ENCODE assay signal across 9 cellular contexts in the genomic region with DNA sequence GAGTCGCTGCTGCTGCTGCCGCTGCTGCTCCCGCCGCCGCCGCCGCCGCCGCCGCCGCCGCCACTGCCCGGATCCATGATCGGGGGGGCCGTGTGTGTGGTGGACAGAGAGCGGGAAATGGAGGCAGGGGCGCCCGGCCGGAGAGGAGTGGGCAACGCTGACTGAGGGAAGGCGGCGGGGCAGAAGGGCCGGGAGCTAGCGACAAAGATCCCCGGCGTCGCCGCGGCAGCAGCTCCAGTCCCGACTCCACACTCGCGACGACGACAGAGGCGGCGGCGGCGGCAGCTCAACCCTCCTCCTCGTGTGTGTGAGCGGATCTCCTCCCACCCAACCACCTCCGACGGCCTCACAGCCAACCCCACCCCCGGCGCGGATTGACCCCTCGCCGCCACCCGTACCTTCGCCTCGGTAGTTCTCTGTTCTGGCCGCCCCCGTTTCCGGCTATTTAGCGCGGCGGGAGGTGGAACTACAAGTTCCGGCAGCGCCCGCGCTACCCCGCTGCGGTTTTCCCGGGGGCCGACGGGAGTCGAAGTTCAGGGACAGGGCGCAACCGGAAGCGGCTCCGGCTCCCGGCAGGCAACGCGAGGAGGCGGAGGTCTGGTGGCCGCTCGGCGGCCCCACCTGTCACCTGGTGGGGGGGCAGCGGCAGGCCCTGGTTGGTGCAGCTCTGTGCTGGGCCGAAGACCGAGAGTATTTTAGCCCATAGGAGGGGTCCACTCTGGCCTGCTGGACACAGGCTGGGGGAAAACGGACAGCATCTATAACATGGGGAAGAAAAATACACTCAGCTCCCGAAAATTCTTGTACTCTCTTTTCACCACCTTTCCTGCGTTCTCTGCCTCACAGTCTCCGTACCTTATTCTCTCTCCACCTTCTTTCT. TPM values are rescaled to one million over a fixed set of nuclear protein-coding genes. Genes with fewer than 3 reads are reported as not detected.
DNase-seq lines count a peak whose midpoint lies in the region; ATAC-seq, FAIRE-seq and TF ChIP-seq lines count a peak whose summit lies in the region.
"Had no signal": no experiment of that assay in that cellular context is flagged by ENCODE, and none has a peak within 500 bp of the region (broad histone marks: within the 10 kb centered on the region; RNA-seq: fewer than 3 reads in every experiment).

Gene GSPT1 (minus strand): TSS at position 313 of the 880 bp plus-strand sequence. CDS start 236 bp downstream, at position 77.

- peak within 1 kb of the TSS; percentile 77 for H3K4me3 ChIP-seq in WI38 (ENCODE audit: low read depth, low read length)
- peak within 1 kb of the TSS; percentile 86 for H3K4me3 ChIP-seq in bronchial epithelial cell (ENCODE audit: low read depth, low read length)
- peak within 1 kb of the TSS; percentile 67 for H3K4me3 ChIP-seq in smooth muscle cell

- H3K79me2 ChIP-seq in smooth muscle cell (ENCODE audit: low read depth), result peaks cover 41% of the 10 kb centered on the region

- DNase-seq in AG08395 (ENCODE audit: low spot score), result peak; percentile 95
- DNase-seq in NCI-H2227 treated with DMSO at 0.1 percent for 48 hours (lab: John Stamatoyannopoulos, UW), result peak; percentile 97
- DNase-seq in bronchial epithelial cell (ENCODE audit: low read depth), result peak; percentile 92
- peak; percentile 97 for DNase-seq in iPS-NIHi11 (ENCODE audit: low spot score)
- DNase-seq in smooth muscle cell (lab: John Stamatoyannopoulos, UW; ENCODE audit: unreplicated experiment), result peak; percentile 94

- ATAC-seq in GM18873 (IDR thresholded peaks at IDR 0.05; ENCODE audit: low FRiP score, unreplicated experiment), result peak; percentile 67
- ATAC-seq in HG03139 (IDR thresholded peaks at IDR 0.05; ENCODE audit: unreplicated experiment), result peak; percentile 80

- H2AFZ ChIP-seq in smooth muscle cell (ENCODE audit: low read depth), result peak within 1 kb of the TSS; percentile 90

- H3K9me3 ChIP-seq in smooth muscle cell (replicated peaks; ENCODE audit: low read depth), result no peaks in the 10 kb centered on the region

- H3K4me2 ChIP-seq in smooth muscle cell, result peak within 1 kb of the TSS; percentile 98

- peaks cover 22% of the 10 kb centered on the region for H3K4me1 ChIP-seq in smooth muscle cell (ENCODE audit: low read depth)

- H3K9ac ChIP-seq in smooth muscle cell (ENCODE audit: low read depth), result peak within 1 kb of the TSS; percentile 88

- TF ChIP-seq CTCF in WI38 (IDR thresholded peaks at IDR 0.05; ENCODE audit: low read depth, low read length), result no peak
- no peak for TF ChIP-seq CTCF in bronchial epithelial cell (IDR thresholded peaks at IDR 0.05; ENCODE audit: insufficient read depth, low read length, severe bottlenecking)
- TF ChIP-seq CTCF in smooth muscle cell (IDR thresholded peaks at IDR 0.05; ENCODE audit: borderline replicate concordance, insufficient read depth, poor library complexity, severe bottlenecking), result no peak

- H4K20me1 ChIP-seq in smooth muscle cell (ENCODE audit: low read depth), result peaks cover 38% of the 10 kb centered on the region

- H3K36me3 ChIP-seq in bronchial epithelial cell (ENCODE audit: control insufficient read depth, insufficient read depth, low read length) (no peaks in the 10 kb centered on the region), smooth muscle cell (ENCODE audit: low read depth) (no peaks in the 10 kb centered on the region)

- H3K27ac ChIP-seq in smooth muscle cell (ENCODE audit: low read depth), result peak within 1 kb of the TSS; percentile 86

- WGBS in smooth muscle cell (ENCODE audit: low lambda C conversion rate), result 2% methylated on average over 72 of the region's 84 CpGs

- no peaks in the 10 kb centered on the region for H3K27me3 ChIP-seq in bronchial epithelial cell (ENCODE audit: control insufficient read depth, insufficient read depth, low read length)
- no peaks in the 10 kb centered on the region for H3K27me3 ChIP-seq in smooth muscle cell (ENCODE audit: low read depth)

- no peaks in the 10 kb centered on the region for H3F3A ChIP-seq in smooth muscle cell (ENCODE audit: low read depth)

- no peak for FAIRE-seq in bronchial epithelial cell (lab: Jason Lieb, UNC)
- FAIRE-seq: colon had no signal

RNA-seq across cellular contexts. Expression of gene GSPT1, which starts in this region (rescaled TPM):
- total RNA-seq in bronchial epithelial cell (49.5 and 59.1 TPM in 2 replicates), smooth muscle cell (65.3 and 85.4 TPM in 2 replicates)
- polyA plus RNA-seq in smooth muscle cell, result 79.1 and 84.1 TPM in 2 replicates

Comparison
In these comparisons a context has a peak if more than half of its experiments do, and no peak if none do; other contexts are left out.
1. Peak in every context shown above with its lines: DNase-seq, ATAC-seq, H3K4me3 ChIP-seq and H3K27ac ChIP-seq.